Comparison of ENCODE assay signal across 21 cellular contexts in the genomic region with DNA sequence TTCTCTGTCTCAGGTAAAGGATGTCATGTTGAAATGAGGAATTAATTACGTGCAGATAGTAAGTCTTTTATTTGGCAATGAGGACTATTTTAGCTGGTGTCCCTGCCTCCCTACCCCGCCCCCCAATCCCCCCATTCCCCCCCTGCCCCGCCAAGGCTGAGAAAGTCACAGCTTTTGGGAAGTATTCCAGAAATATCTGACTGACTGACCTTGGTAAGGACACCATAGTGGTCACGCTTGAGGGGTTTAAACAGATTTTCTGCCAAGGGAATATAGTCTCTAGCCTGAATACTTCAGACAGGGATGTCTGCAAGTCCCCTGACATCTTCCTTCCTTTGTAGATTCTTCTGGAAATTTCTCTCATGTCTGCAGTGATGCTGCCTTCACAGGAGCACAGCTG. TPM values are rescaled to one million over a fixed set of nuclear protein-coding genes. Genes with fewer than 3 reads are reported as not detected.
DNase-seq lines count a peak whose midpoint lies in the region; ATAC-seq and TF ChIP-seq lines count a peak whose summit lies in the region.
"Had no signal": no experiment of that assay in that cellular context is flagged by ENCODE, and none has a peak within 500 bp of the region (broad histone marks: within the 10 kb centered on the region; RNA-seq: fewer than 3 reads in every experiment).

No MANE protein-coding gene starts in this region.

- no peaks in the 10 kb centered on the region for H3K27me3 ChIP-seq in SJCRH30

- H3K4me3 ChIP-seq in SJCRH30: no peak overlapping the region

- DNase-seq in activated naive CD8-positive, alpha-beta T cell treated with anti-CD3 and anti-CD28 coated beads for 36 hours: no peak
- DNase-seq in SJCRH30 (peak; percentile 13 to 40), memory B cell (ENCODE audit: low spot score in 2 of 2) (no peak), substantia nigra (lab: John Stamatoyannopoulos, UW) (no peak), GM20000 (ENCODE audit: low spot score) (no peak)
- DNase-seq: COR-L47, DMS 273 treated with DMSO at 0.1 percent for 48 hours, DND-41, GOT3, KBM-7, NCI-H1105, NCI-H2081, NCI-H510A, NCI-H748 treated with DMSO at 0.1 percent for 48 hours, OCI-M1, SHP77 had no signal

- H3K4me3 Mint-ChIP-seq in activated naive CD8-positive, alpha-beta T cell: no peak overlapping the region
- no peak overlapping the region for H3K4me3 Mint-ChIP-seq in activated naive CD8-positive, alpha-beta T cell treated with anti-CD3 and anti-CD28 coated beads for 36 hours
- H3K4me3 Mint-ChIP-seq in memory B cell: no peak overlapping the region
- H3K4me3 Mint-ChIP-seq: CD14-positive monocyte had no signal

- ATAC-seq in memory B cell (ENCODE audit: low read depth): no peak
- ATAC-seq in GM21529 (IDR thresholded peaks at IDR 0.05; ENCODE audit: unreplicated experiment): no peak
- ATAC-seq in HG02571 (IDR thresholded peaks at IDR 0.05; ENCODE audit: unreplicated experiment): no peak
- ATAC-seq: HCT116 had no signal

- H3K4me1 Mint-ChIP-seq in activated naive CD8-positive, alpha-beta T cell (ENCODE audit: low read depth): peaks cover 64% of the 10 kb centered on the region
- H3K4me1 Mint-ChIP-seq in activated naive CD8-positive, alpha-beta T cell treated with anti-CD3 and anti-CD28 coated beads for 36 hours: peaks cover 49% of the 10 kb centered on the region
- peaks cover 39% of the 10 kb centered on the region for H3K4me1 Mint-ChIP-seq in memory B cell

- 0 out of 2 replicates have a peak, but pooled peaks cover 1% of the 10 kb centered on the region for H3K36me3 ChIP-seq in SJCRH30

- H3K27me3 Mint-ChIP-seq in activated naive CD8-positive, alpha-beta T cell: no peaks in the 10 kb centered on the region
- no peaks in the 10 kb centered on the region for H3K27me3 Mint-ChIP-seq in activated naive CD8-positive, alpha-beta T cell treated with anti-CD3 and anti-CD28 coated beads for 36 hours
- no peaks in the 10 kb centered on the region for H3K27me3 Mint-ChIP-seq in memory B cell

- peaks cover 18% of the 10 kb centered on the region for H3K4me1 ChIP-seq in SJCRH30

- H3K36me3 Mint-ChIP-seq in activated naive CD8-positive, alpha-beta T cell: peaks cover 3% of the 10 kb centered on the region
- peaks cover 10% of the 10 kb centered on the region for H3K36me3 Mint-ChIP-seq in activated naive CD8-positive, alpha-beta T cell treated with anti-CD3 and anti-CD28 coated beads for 36 hours
- H3K36me3 Mint-ChIP-seq in memory B cell: peaks cover 2% of the 10 kb centered on the region

- H3K9me3 ChIP-seq in SJCRH30 (replicated peaks): no peaks in the 10 kb centered on the region; the same call in 1 of the 2 replicates

- peak overlapping the region; percentile 94 for H3K27ac Mint-ChIP-seq in activated naive CD8-positive, alpha-beta T cell
- H3K27ac Mint-ChIP-seq in activated naive CD8-positive, alpha-beta T cell treated with anti-CD3 and anti-CD28 coated beads for 36 hours: no peak overlapping the region
- peak overlapping the region; percentile 66 for H3K27ac Mint-ChIP-seq in memory B cell
- H3K27ac Mint-ChIP-seq: CD14-positive monocyte had no signal

- H3K27ac ChIP-seq in SJCRH30 (peak overlapping the region; percentile 32; the same call in 1 of the 2 replicates), substantia nigra (ENCODE audit: low read depth, low read length, poor library complexity, severe bottlenecking) (peak overlapping the region; percentile 10)

- no peak for TF ChIP-seq CTCF in GM20000 (IDR thresholded peaks at IDR 0.05; ENCODE audit: extremely low read depth, missing control alignments)

- H3K9me3 Mint-ChIP-seq in activated naive CD8-positive, alpha-beta T cell (ENCODE audit: low read depth): no peaks in the 10 kb centered on the region
- no peaks in the 10 kb centered on the region for H3K9me3 Mint-ChIP-seq in activated naive CD8-positive, alpha-beta T cell treated with anti-CD3 and anti-CD28 coated beads for 36 hours
- H3K9me3 Mint-ChIP-seq in memory B cell: no peaks in the 10 kb centered on the region
- H3K9me3 Mint-ChIP-seq: CD14-positive monocyte had no signal

RNA-seq across cellular contexts. Expression of a gene that starts 53.8 kb away (rescaled TPM):
- 10 to 100 TPM; 34.0 to 34.5 TPM for total RNA-seq in activated naive CD8-positive, alpha-beta T cell treated with anti-CD3 and anti-CD28 coated beads for 36 hours
- 95.3 and 98.0 TPM in 2 replicates for total RNA-seq in SJCRH30 (2014; rRNA removed; shearing (Covaris generic))

Comparison
In these comparisons a context has a peak if more than half of its experiments do, and no peak if none do; other contexts are left out.
1. DNase-seq: peak in SJCRH30 (2 of 2); none in activated naive CD8-positive, alpha-beta T cell treated with anti-CD3 and anti-CD28 coated beads for 36 hours (single experiment), memory B cell (0 of 2), substantia nigra (0 of 49) and GM20000 (single experiment).